21 cellular contexts compared by ENCODE assay signal in genomic region chr7:136325578-136325977, GRCh38.
DNase-seq lines count a peak whose midpoint lies in the region; ATAC-seq, FAIRE-seq and TF ChIP-seq lines count a peak whose summit lies in the region.
"Had no signal": no experiment of that assay in that cellular context is flagged by ENCODE, and none has a peak within 500 bp of the region (broad histone marks: within the 10 kb centered on the region; RNA-seq: fewer than 3 reads in every experiment).

No MANE protein-coding gene starts in this region.

- no peaks in the 10 kb centered on the region for H3K9me1 ChIP-seq in K562 (ENCODE audit: control insufficient read depth, insufficient read depth, low read length)

- POLR2A ChIA-PET in K562 (lab: Yijun Ruan, JAX): interaction anchor here (1.4 kb wide), 1 partner anchor 9 kb away, joined by 5 read pairs; no protein-coding TSS in a partner anchor

- no peaks in the 10 kb centered on the region for H3K36me3 ChIP-seq in K562 (ENCODE audit: control insufficient read depth, insufficient read depth, low read length)
- H3K36me3 ChIP-seq in muscle layer of colon (ENCODE audit: insufficient read depth, low read length): no peaks in the 10 kb centered on the region
- no peaks in the 10 kb centered on the region for H3K36me3 ChIP-seq in sigmoid colon
- H3K36me3 ChIP-seq: BLaER1 had no signal

- no TSS peak for BruUV-seq in K562 (replicated peaks; lab: Mats Ljungman, UMichigan)

- H3K9me3 ChIP-seq in K562 (replicated peaks; ENCODE audit: control insufficient read depth, insufficient read depth, low read depth, low read length) (no peaks in the 10 kb centered on the region), muscle layer of colon (ENCODE audit: low read length) (no peaks in the 10 kb centered on the region), sigmoid colon (no peaks in the 10 kb centered on the region)
- H3K9me3 ChIP-seq: BLaER1 had no signal

- TF ChIP-seq CTCF in K562 (IDR thresholded peaks at IDR 0.05 in 2 of 3, conservative IDR thresholded peaks at IDR 0.05 in 1 of 3; ENCODE audit: insufficient read depth in 2 of 3, low read depth in 1 of 3, low read length in 3 of 3) (no peak), sigmoid colon (IDR thresholded peaks at IDR 0.05) (no peak)

- no peak overlapping the region for H2AFZ ChIP-seq in K562 (ENCODE audit: low read depth, low read length)

- H3K27ac ChIP-seq in K562 (ENCODE audit: extremely low read depth, low read depth, low read length) (no peak overlapping the region), muscle layer of colon (ENCODE audit: low read depth, low read length) (peak overlapping the region; percentile 24), sigmoid colon (peak overlapping the region in 3 of 4 donors; percentile 40 to 53 (median 47))
- H3K27ac ChIP-seq: BLaER1 had no signal

- H4K20me1 ChIP-seq in K562 (replicated peaks; ENCODE audit: control insufficient read depth, insufficient read depth, low read length): no peaks in the 10 kb centered on the region
- H4K20me1 ChIP-seq: BLaER1 had no signal

- TF ChIP-seq EP300 in K562 (IDR thresholded peaks at IDR 0.05; ENCODE audit: low read length) (no peak), sigmoid colon (IDR thresholded peaks at IDR 0.05) (no peak)

- TF ChIP-seq POLR2A in K562 (conservative IDR thresholded peaks at IDR 0.05): no peak
- TF ChIP-seq POLR2A in sigmoid colon (IDR thresholded peaks at IDR 0.05): no peak

- intact Hi-C loops in K562 (cut with micrococcal nuclease) (no loop called here), sigmoid colon (cut with DNase I) (no loop called here)

- FAIRE-seq in K562 (lab: Jason Lieb, UNC): no peak
- FAIRE-seq: GM12878, HepG2 had no signal

- DNase-seq in RPMI7951 (ENCODE audit: low read depth) (peak; percentile 5), K562 (ENCODE audit: extremely low read depth in 1 of 4, low spot score in 3 of 4) (peak in 1 of 4 experiments; percentile 18), sigmoid colon (no peak), DMS153 treated with DMSO at 0.1 percent for 48 hours (lab: John Stamatoyannopoulos, UW; ENCODE audit: unreplicated experiment) (no peak)
- DNase-seq: ACHN; Calu3; CD4-positive, alpha-beta memory T cell; DMS53; DND-41; EL; GOT3; H7; HFFc6; KG1 had no signal

- H3K9ac ChIP-seq in K562 (ENCODE audit: insufficient read depth in 1 of 2, low read depth in 2 of 2, low read length in 2 of 2) (no peak overlapping the region), muscle layer of colon (ENCODE audit: low read length) (no peak overlapping the region)
- H3K9ac ChIP-seq: BLaER1 had no signal

- in situ Hi-C loops in K562 (cut with MboI): no loop called here

- H3K27me3 ChIP-seq in K562 (ENCODE audit: control insufficient read depth in 2 of 2, insufficient read depth in 2 of 2, low read length in 2 of 2): no peaks in the 10 kb centered on the region
- no peaks in the 10 kb centered on the region for H3K27me3 ChIP-seq in muscle layer of colon (ENCODE audit: control insufficient read depth in 1 of 2, insufficient read depth in 2 of 2, low read length in 2 of 2)
- no peaks in the 10 kb centered on the region for H3K27me3 ChIP-seq in sigmoid colon
- H3K27me3 ChIP-seq: BLaER1 had no signal

- CTCF ChIA-PET in K562 (lab: Yijun Ruan, JAX; ENCODE audit: low intra/inter-chr PET ratio): no interaction called here

- no peak overlapping the region for H3K4me3 ChIP-seq in K562
- H3K4me3 ChIP-seq in muscle layer of colon (ENCODE audit: low read depth in 1 of 2, low read length in 2 of 2): no peak overlapping the region
- H3K4me3 ChIP-seq in sigmoid colon: no peak overlapping the region
- H3K4me3 ChIP-seq: BLaER1, GM12878 had no signal

- H3K79me2 ChIP-seq in K562 (ENCODE audit: control insufficient read depth, insufficient read depth, low read length): no peaks in the 10 kb centered on the region

- H3K4me1 ChIP-seq in K562 (replicated peaks in 1 of 2; ENCODE audit: control insufficient read depth in 2 of 2, insufficient read depth in 2 of 2, low read length in 2 of 2) (peaks cover 0 to 9% of the 10 kb centered on the region in 2 experiments; a peak in 3 of 5 replicates), muscle layer of colon (ENCODE audit: insufficient read depth, low read length) (peaks cover 15% of the 10 kb centered on the region), sigmoid colon (peaks cover 0 to 31% (median 6%) of the 10 kb centered on the region in 4 donors)
- H3K4me1 ChIP-seq: BLaER1 had no signal

- H3K4me2 ChIP-seq in K562 (ENCODE audit: insufficient read depth, low read length): no peak overlapping the region
- H3K4me2 ChIP-seq: BLaER1 had no signal

- WGBS in K562 (ENCODE audit: insufficient coverage, low coverage, missing lambda C conversion rate): 8% methylated on average over 2 of the region's 2 CpGs
- WGBS in sigmoid colon, 2 donors: 32 to 42% methylated on average over 2 of the region's 2 CpGs

- peak; percentile 26; the same call in 1 of the 3 replicates for ATAC-seq in K562
- no peak for ATAC-seq in GM21423 (IDR thresholded peaks at IDR 0.05; ENCODE audit: unreplicated experiment)
- ATAC-seq in GM19395 (IDR thresholded peaks at IDR 0.05; ENCODE audit: unreplicated experiment): no peak
- ATAC-seq: GM12878, HCT116, HepG2 had no signal

- no peak for TF ChIP-seq RAD21 in K562 (CRISPR knock-in tag; conservative IDR thresholded peaks at IDR 0.05 in 1 of 2, IDR thresholded peaks at IDR 0.05 in 1 of 2)

TF ChIP-seq in K562, 482 proteins besides CTCF, POLR2A, EP300 and RAD21 (continues in another document):
- TF ChIP-seq WHSC1 (IDR thresholded peaks at IDR 0.05; ENCODE audit: low read length) (no peak), NFE2 (IDR thresholded peaks at IDR 0.05; ENCODE audit: low read depth) (peak; percentile 62), SOX6 (IDR thresholded peaks at IDR 0.05) (no peak), TSHZ1 (CRISPR knock-in tag; IDR thresholded peaks at IDR 0.05) (no peak), HIVEP1 (CRISPR knock-in tag; IDR thresholded peaks at IDR 0.05) (no peak), HBP1 (CRISPR knock-in tag; IDR thresholded peaks at IDR 0.05) (no peak), MNT (conservative IDR thresholded peaks at IDR 0.05) (0 out of 4 replicates have a peak, but pooled peaks of 1 of the 2 experiments have one; percentile 11), RB1 (IDR thresholded peaks at IDR 0.05; ENCODE audit: low read depth) (no peak), POLR2AphosphoS2 (IDR thresholded peaks at IDR 0.05; ENCODE audit: low read length) (no peak), SRF (CRISPR knock-in tag; IDR thresholded peaks at IDR 0.05) (no peak), ATF3 (IDR thresholded peaks at IDR 0.05) (peak; percentile 35; the same call in 1 of the 2 replicates), ATF3 (CRISPR knock-in tag; conservative IDR thresholded peaks at IDR 0.05) (no peak)
